Comparison of ENCODE assay signal across 1 cellular context in the genomic region with DNA sequence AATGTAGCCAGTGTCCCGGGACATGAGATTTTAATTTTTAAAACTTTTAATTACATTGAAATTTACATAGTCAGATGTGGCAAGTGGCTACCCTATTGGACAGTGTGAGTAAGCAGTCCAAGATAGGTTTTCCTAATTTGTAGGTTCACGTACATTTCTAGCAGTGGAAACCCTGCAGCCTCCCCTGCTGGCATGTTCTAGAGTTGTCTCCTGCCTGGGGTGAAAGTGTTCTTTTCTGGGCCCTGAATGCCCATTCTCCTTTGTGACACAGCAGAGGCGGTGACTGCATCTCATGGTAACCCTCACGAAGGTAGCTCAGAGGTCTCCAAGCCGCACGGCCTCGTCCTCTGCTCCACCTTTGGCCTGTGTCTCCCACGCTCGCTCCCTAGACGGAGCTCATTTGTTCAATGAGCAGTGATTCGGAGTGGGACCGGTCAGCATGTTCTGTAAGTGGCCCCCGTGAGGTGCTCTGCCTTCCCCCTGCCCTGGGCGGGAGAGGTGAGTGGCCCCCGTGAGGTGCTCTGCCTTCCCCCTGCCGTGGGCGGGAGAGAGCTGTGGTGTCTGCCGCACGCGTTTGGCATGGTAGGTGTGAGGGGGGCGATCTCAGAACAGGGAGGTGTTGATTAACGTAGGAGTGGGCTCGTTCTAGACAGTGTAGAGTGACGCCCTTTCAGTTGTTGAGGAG.
TF ChIP-seq lines count a peak whose summit lies in the region.

No MANE protein-coding gene starts in this region.

TF ChIP-seq in WTC11, 78 proteins besides CTCF, POLR2A, EP300 and RAD21 (continued from another document):
- TF ChIP-seq, protein P1, sequence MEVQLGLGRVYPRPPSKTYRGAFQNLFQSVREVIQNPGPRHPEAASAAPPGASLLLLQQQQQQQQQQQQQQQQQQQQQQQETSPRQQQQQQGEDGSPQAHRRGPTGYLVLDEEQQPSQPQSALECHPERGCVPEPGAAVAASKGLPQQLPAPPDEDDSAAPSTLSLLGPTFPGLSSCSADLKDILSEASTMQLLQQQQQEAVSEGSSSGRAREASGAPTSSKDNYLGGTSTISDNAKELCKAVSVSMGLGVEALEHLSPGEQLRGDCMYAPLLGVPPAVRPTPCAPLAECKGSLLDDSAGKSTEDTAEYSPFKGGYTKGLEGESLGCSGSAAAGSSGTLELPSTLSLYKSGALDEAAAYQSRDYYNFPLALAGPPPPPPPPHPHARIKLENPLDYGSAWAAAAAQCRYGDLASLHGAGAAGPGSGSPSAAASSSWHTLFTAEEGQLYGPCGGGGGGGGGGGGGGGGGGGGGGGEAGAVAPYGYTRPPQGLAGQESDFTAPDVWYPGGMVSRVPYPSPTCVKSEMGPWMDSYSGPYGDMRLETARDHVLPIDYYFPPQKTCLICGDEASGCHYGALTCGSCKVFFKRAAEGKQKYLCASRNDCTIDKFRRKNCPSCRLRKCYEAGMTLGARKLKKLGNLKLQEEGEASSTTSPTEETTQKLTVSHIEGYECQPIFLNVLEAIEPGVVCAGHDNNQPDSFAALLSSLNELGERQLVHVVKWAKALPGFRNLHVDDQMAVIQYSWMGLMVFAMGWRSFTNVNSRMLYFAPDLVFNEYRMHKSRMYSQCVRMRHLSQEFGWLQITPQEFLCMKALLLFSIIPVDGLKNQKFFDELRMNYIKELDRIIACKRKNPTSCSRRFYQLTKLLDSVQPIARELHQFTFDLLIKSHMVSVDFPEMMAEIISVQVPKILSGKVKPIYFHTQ (CRISPR knock-in tag; IDR thresholded peaks at IDR 0.05): no peak
- TF ChIP-seq ESRRA (CRISPR knock-in tag; IDR thresholded peaks at IDR 0.05; ENCODE audit: borderline replicate concordance): no peak
TF ChIP-seq in WTC11: peak in this region for 0.
